Comparison of ENCODE assay signal across 17 cellular contexts in genomic region chr6:112457891-112458290, GRCh38.
DNase-seq lines count a peak whose midpoint lies in the region; TF ChIP-seq lines count a peak whose summit lies in the region.
"Had no signal": no experiment of that assay in that cellular context is flagged by ENCODE, and none has a peak within 500 bp of the region (broad histone marks: within the 10 kb centered on the region; RNA-seq: fewer than 3 reads in every experiment).

No MANE protein-coding gene starts in this region.

- TF ChIP-seq CTCF in fibroblast of the aortic adventitia (IDR thresholded peaks at IDR 0.05; ENCODE audit: insufficient read depth, low read length) (no peak), glutamatergic neuron (IDR thresholded peaks at IDR 0.05; ENCODE audit: partially characterized antibody, unreplicated experiment) (no peak)

- no peaks in the 10 kb centered on the region for H3K27me3 Mint-ChIP-seq in glutamatergic neuron (ENCODE audit: unreplicated experiment)
- H3K27me3 Mint-ChIP-seq: CD4-positive, CD25-positive, alpha-beta regulatory T cell had no signal

- H3K4me3 Mint-ChIP-seq in glutamatergic neuron (ENCODE audit: unreplicated experiment) = no peak overlapping the region
- H3K4me3 Mint-ChIP-seq: B cell; CD4-positive, CD25-positive, alpha-beta regulatory T cell; CD8-positive, alpha-beta T cell had no signal

- intact Hi-C loops in posterior vena cava (cut with DNase I) = loop anchor here in 1 of 2 donors (1.0 kb wide), 1 partner anchor 36 kb away; no protein-coding TSS in a partner anchor

- no peaks in the 10 kb centered on the region for H3K36me3 Mint-ChIP-seq in glutamatergic neuron (ENCODE audit: unreplicated experiment)
- H3K36me3 Mint-ChIP-seq: CD4-positive, CD25-positive, alpha-beta regulatory T cell; CD8-positive, alpha-beta T cell had no signal

- peaks cover 4% of the 10 kb centered on the region for H3K4me1 Mint-ChIP-seq in glutamatergic neuron (ENCODE audit: low read depth, unreplicated experiment)
- H3K4me1 Mint-ChIP-seq: B cell; CD4-positive, CD25-positive, alpha-beta regulatory T cell had no signal

- H3K4me3 ChIP-seq in fibroblast of the aortic adventitia (ENCODE audit: low read depth, low read length) = no peak overlapping the region
- H3K4me3 ChIP-seq: BLaER1, HAP-1 had no signal

- peak; percentile 28 for DNase-seq in EL
- DNase-seq in M059J (ENCODE audit: low read depth) = peak; percentile 24
- peak; percentile 8 for DNase-seq in fibroblast of the aortic adventitia (ENCODE audit: low read depth)
- no peak for DNase-seq in glutamatergic neuron
- DNase-seq in posterior vena cava (ENCODE audit: low spot score) = no peak
- DNase-seq in activated T-cell treated with anti-CD3 and anti-CD28 coated beads, Interleukin-2, amount 50 U/mL, for 1 hour = no peak
- no peak for DNase-seq in occipital lobe (lab: John Stamatoyannopoulos, UW)
- DNase-seq: Caco-2; CD4-positive, CD25-positive, alpha-beta regulatory T cell; CD8-positive, alpha-beta T cell; DMS153; DND-41; GF-D8; GOT3 had no signal

- H3K9me3 Mint-ChIP-seq in glutamatergic neuron (ENCODE audit: unreplicated experiment) = no peaks in the 10 kb centered on the region
- H3K9me3 Mint-ChIP-seq: CD8-positive, alpha-beta T cell had no signal

- H3K27ac Mint-ChIP-seq in glutamatergic neuron (ENCODE audit: unreplicated experiment) = no peak overlapping the region
- H3K27ac Mint-ChIP-seq: B cell; CD4-positive, CD25-positive, alpha-beta regulatory T cell; CD8-positive, alpha-beta T cell had no signal

Comparison
In these comparisons a context has a peak if more than half of its experiments do, and no peak if none do; other contexts are left out.
1. DNase-seq: peak in EL (single experiment), M059J (single experiment) and fibroblast of the aortic adventitia (single experiment); none in glutamatergic neuron (single experiment), posterior vena cava (single experiment), activated T-cell treated with anti-CD3 and anti-CD28 coated beads, Interleukin-2, amount 50 U/mL, for 1 hour (single experiment) and occipital lobe (single experiment).